In genomic region chr2:149039213-149039724, GRCh38 we compare ENCODE assay signal across 10 cellular contexts. TPM values are rescaled to one million over a fixed set of nuclear protein-coding genes. Genes with fewer than 3 reads are reported as not detected.
DNase-seq lines count a peak whose midpoint lies in the region; ATAC-seq and TF ChIP-seq lines count a peak whose summit lies in the region.
"Had no signal": no experiment of that assay in that cellular context is flagged by ENCODE, and none has a peak within 500 bp of the region (broad histone marks: within the 10 kb centered on the region; RNA-seq: fewer than 3 reads in every experiment).

No MANE protein-coding gene starts in this region.

- H3K27me3 ChIP-seq in SU-DHL-6 (ENCODE audit: low read length): no peaks in the 10 kb centered on the region
- H3K27me3 ChIP-seq in iPS-20b (ENCODE audit: insufficient read depth, low read length): peaks cover 34% of the 10 kb centered on the region
- H3K27me3 ChIP-seq in right atrium auricular region: no peaks in the 10 kb centered on the region

- peak; percentile 34 for DNase-seq in NCI-H748 (lab: John Stamatoyannopoulos, UW; ENCODE audit: unreplicated experiment)
- DNase-seq in NCI-H748 treated with DMSO at 0.1 percent for 48 hours (lab: John Stamatoyannopoulos, UW): no peak
- no peak for DNase-seq in stimulated activated naive CD8-positive, alpha-beta T cell treated with anti-CD3 and anti-CD28 coated beads, Interleukin-15, amount 100 ng/mL, for 72 hours
- no peak for DNase-seq in DMS79 treated with DMSO at 0.1 percent for 48 hours (lab: John Stamatoyannopoulos, UW)
- no peak for DNase-seq in right atrium auricular region (ENCODE audit: low spot score)
- no peak for DNase-seq in Ammon's horn (ENCODE audit: low spot score)
- DNase-seq: ACHN; activated naive CD4-positive, alpha-beta T cell treated with anti-CD3 and anti-CD28 coated beads, Interleukin-2, amount 50 U/mL, for 16 hours had no signal

- H3K4me3 Mint-ChIP-seq in stimulated activated naive CD8-positive, alpha-beta T cell treated with anti-CD3 and anti-CD28 coated beads, Interleukin-15, amount 100 ng/mL, for 72 hours: peak overlapping the region; percentile 33 to 40

- peaks cover 39% of the 10 kb centered on the region for H3F3A ChIP-seq in SU-DHL-6 (ENCODE audit: insufficient read depth)

- H3K27me3 Mint-ChIP-seq in stimulated activated naive CD8-positive, alpha-beta T cell treated with anti-CD3 and anti-CD28 coated beads, Interleukin-15, amount 100 ng/mL, for 72 hours: peaks cover 69% of the 10 kb centered on the region

- H3K9me3 ChIP-seq in SU-DHL-6 (ENCODE audit: insufficient read depth, low read length) (no peaks in the 10 kb centered on the region), iPS-20b (ENCODE audit: insufficient read depth, low read depth, low read length) (no peaks in the 10 kb centered on the region), right atrium auricular region (no peaks in the 10 kb centered on the region)

- no peaks in the 10 kb centered on the region for H3K36me3 ChIP-seq in SU-DHL-6 (ENCODE audit: low read length)
- no peaks in the 10 kb centered on the region for H3K36me3 ChIP-seq in iPS-20b (ENCODE audit: insufficient read depth, low read depth, low read length)
- H3K36me3 ChIP-seq in right atrium auricular region: no peaks in the 10 kb centered on the region

- H3K9me2 ChIP-seq in SU-DHL-6 (replicated peaks; ENCODE audit: insufficient read depth, low read length): no peaks in the 10 kb centered on the region

- H3K27ac ChIP-seq in SU-DHL-6 (ENCODE audit: low read depth, low read length) (peak overlapping the region; percentile 95), iPS-20b (ENCODE audit: low read length) (no peak overlapping the region), right atrium auricular region (no peak overlapping the region)

- no peak overlapping the region for H3K27ac Mint-ChIP-seq in stimulated activated naive CD8-positive, alpha-beta T cell treated with anti-CD3 and anti-CD28 coated beads, Interleukin-15, amount 100 ng/mL, for 72 hours

- H3K4me3 ChIP-seq in SU-DHL-6 (ENCODE audit: insufficient read depth, low read length, poor library complexity, severe bottlenecking) (peak overlapping the region; percentile 75), iPS-20b (ENCODE audit: low read length) (peak overlapping the region; percentile 68), right atrium auricular region (peak overlapping the region in 1 of 2 donors; percentile 39)

- TF ChIP-seq CTCF in SU-DHL-6 (IDR thresholded peaks at IDR 0.05; ENCODE audit: insufficient read depth, low read length, poor library complexity, severe bottlenecking) (no peak), right atrium auricular region (IDR thresholded peaks at IDR 0.05) (no peak)

- peak overlapping the region; percentile 84 for H3K9ac ChIP-seq in SU-DHL-6 (ENCODE audit: low read length)
- H3K9ac ChIP-seq in iPS-20b (ENCODE audit: low read depth, low read length): no peak overlapping the region

- no peaks in the 10 kb centered on the region for H3K4me1 ChIP-seq in iPS-20b (ENCODE audit: insufficient read depth, low read length)
- no peaks in the 10 kb centered on the region for H3K4me1 ChIP-seq in right atrium auricular region

- peaks cover 63% of the 10 kb centered on the region for H3K79me2 ChIP-seq in SU-DHL-6 (ENCODE audit: insufficient read depth, low read length)

- no peaks in the 10 kb centered on the region for H3K4me1 Mint-ChIP-seq in stimulated activated naive CD8-positive, alpha-beta T cell treated with anti-CD3 and anti-CD28 coated beads, Interleukin-15, amount 100 ng/mL, for 72 hours

- peak overlapping the region; percentile 32 for H2AFZ ChIP-seq in SU-DHL-6 (ENCODE audit: low read depth, low read length, severe bottlenecking)

- H4K20me1 ChIP-seq in SU-DHL-6 (ENCODE audit: low read depth, low read length): no peaks in the 10 kb centered on the region; the same call in 1 of the 2 replicates

- ATAC-seq in stimulated activated naive CD8-positive, alpha-beta T cell treated with anti-CD3 and anti-CD28 coated beads, Interleukin-15, amount 100 ng/mL, for 72 hours: peak; percentile 2

- H3K9me3 Mint-ChIP-seq in stimulated activated naive CD8-positive, alpha-beta T cell treated with anti-CD3 and anti-CD28 coated beads, Interleukin-15, amount 100 ng/mL, for 72 hours: no peaks in the 10 kb centered on the region

- H3K4me2 ChIP-seq in SU-DHL-6 (ENCODE audit: low read depth, low read length, poor library complexity, severe bottlenecking): peak overlapping the region; percentile 94

RNA-seq across cellular contexts. Expression of gene LYPD6B, which starts 0.8 kb away (rescaled TPM):
- under 1 TPM in 1 of 2 donors, not detected in 1; 0.28 TPM for total RNA-seq in right atrium auricular region
